ENCODE assay signal across 10 cellular contexts in genomic region chr20:34262488-34263288, GRCh38. TPM values are rescaled to one million over a fixed set of nuclear protein-coding genes. Genes with fewer than 3 reads are reported as not detected.
A peak's percentile ranks its signal among the peaks of the same experiment; 100 is the strongest.
DNase-seq lines count a peak whose midpoint lies in the region; ATAC-seq and TF ChIP-seq lines count a peak whose summit lies in the region.
"Had no signal": no experiment of that assay in that cellular context is flagged by ENCODE, and none has a peak within 500 bp of the region (broad histone marks: within the 10 kb centered on the region; RNA-seq: fewer than 3 reads in every experiment).

No MANE protein-coding gene starts in this region.

- no peaks in the 10 kb centered on the region for H3K36me3 ChIP-seq in adipocyte (ENCODE audit: control insufficient read depth, insufficient read depth, low read length, severe bottlenecking)
- H3K36me3 ChIP-seq in skeletal muscle satellite cell (ENCODE audit: insufficient read depth, low read length): no peaks in the 10 kb centered on the region

- H3K9ac ChIP-seq in adipocyte (ENCODE audit: low read length) (peak overlapping the region; percentile 68), skeletal muscle satellite cell (ENCODE audit: low read depth, low read length) (no peak overlapping the region)

- ATAC-seq in HG03469 (IDR thresholded peaks at IDR 0.05; ENCODE audit: unreplicated experiment): no peak
- ATAC-seq: activated CD4-positive, alpha-beta T cell treated with anti-CD3 and anti-CD28 coated beads for 36 hours had no signal

- TF ChIP-seq CTCF in GM20000 (IDR thresholded peaks at IDR 0.05; ENCODE audit: extremely low read depth, missing control alignments): no peak

- peak overlapping the region; percentile 38 for H3K4me2 ChIP-seq in skeletal muscle satellite cell (ENCODE audit: low read length)

- H3K4me3 ChIP-seq in adipocyte (ENCODE audit: low read length) (peak overlapping the region; percentile 49), skeletal muscle satellite cell (ENCODE audit: low read length) (no peak overlapping the region)

- H3K9me3 ChIP-seq in adipocyte (ENCODE audit: control insufficient read depth, low read length) (no peaks in the 10 kb centered on the region), skeletal muscle satellite cell (replicated peaks; ENCODE audit: low read length) (no peaks in the 10 kb centered on the region)

- H3K27me3 ChIP-seq in adipocyte (replicated peaks; ENCODE audit: control insufficient read depth, insufficient read depth, low read length) (no peaks in the 10 kb centered on the region), skeletal muscle satellite cell (ENCODE audit: control insufficient read depth, insufficient read depth, low read length) (no peaks in the 10 kb centered on the region)

- TF ChIP-seq POLR2A in erythroblast (IDR thresholded peaks at IDR 0.05; ENCODE audit: low read length): no peak

- CTCF ChIA-PET in HEK293T (lab: Yijun Ruan, JAX): no interaction called here

- POLR2A ChIA-PET in HEK293T (lab: Yijun Ruan, JAX): no interaction called here

- H3K4me1 ChIP-seq in adipocyte (ENCODE audit: control insufficient read depth, insufficient read depth, low read length): peaks cover 14% of the 10 kb centered on the region
- peaks cover 7% of the 10 kb centered on the region for H3K4me1 ChIP-seq in skeletal muscle satellite cell (ENCODE audit: control insufficient read depth, insufficient read depth, low read length)

- DNase-seq in GM20000 (ENCODE audit: low spot score): peak; percentile 48
- peak; percentile 50 for DNase-seq in adipocyte (ENCODE audit: low read depth)
- peak; percentile 88 for DNase-seq in iris pigment epithelial cell (ENCODE audit: low read depth)
- no peak for DNase-seq in activated effector memory CD4-positive, alpha-beta T cell treated with Interleukin-2 at 50 U/mL for 16 hours
- no peak for DNase-seq in HEK293T (ENCODE audit: extremely low spot score)
- no peak for DNase-seq in erythroblast (lab: John Stamatoyannopoulos, UW)
- DNase-seq: activated CD4-positive, alpha-beta T cell treated with anti-CD3 and anti-CD28 coated beads for 36 hours; NCI-H2029 had no signal

TF ChIP-seq in HEK293T, 16 proteins besides CTCF, POLR2A, EP300 and RAD21:
- no peak for TF ChIP-seq SP1 (IDR thresholded peaks at IDR 0.05)
- TF ChIP-seq BHLHE40 (IDR thresholded peaks at IDR 0.05; ENCODE audit: borderline replicate concordance): no peak
- TF ChIP-seq ARNT (IDR thresholded peaks at IDR 0.05): no peak
- no peak for TF ChIP-seq LEF1 (IDR thresholded peaks at IDR 0.05; ENCODE audit: borderline replicate concordance)

RNA-seq across cellular contexts. Expression of gene ASIP, which starts 21.5 kb away (rescaled TPM):
- total RNA-seq in skeletal muscle satellite cell (2012; rRNA removed): not detected in 2 replicates
- total RNA-seq: activated CD4-positive, alpha-beta T cell treated with anti-CD3 and anti-CD28 coated beads for 36 hours had no signal

RNA-seq across cellular contexts. Expression of gene AHCY, which starts 40.5 kb away (rescaled TPM):
- total RNA-seq in skeletal muscle satellite cell (2012; rRNA removed): 145 and 147 TPM in 2 replicates

Comparison
In these comparisons a context has a peak if more than half of its experiments do, and no peak if none do; other contexts are left out.
1. DNase-seq: peak in GM20000 (single experiment), adipocyte (single experiment) and iris pigment epithelial cell (single experiment); none in activated effector memory CD4-positive, alpha-beta T cell treated with Interleukin-2 at 50 U/mL for 16 hours (single experiment), HEK293T (single experiment) and erythroblast (0 of 2).